In genomic region chr15:41967506-41968206, GRCh38 we compare ENCODE assay signal across 9 cellular contexts. TPM values are rescaled to one million over a fixed set of nuclear protein-coding genes. Genes with fewer than 3 reads are reported as not detected.
A peak's percentile ranks its signal among the peaks of the same experiment; 100 is the strongest.
DNase-seq lines count a peak whose midpoint lies in the region; ATAC-seq, FAIRE-seq and TF ChIP-seq lines count a peak whose summit lies in the region.
"Had no signal": no experiment of that assay in that cellular context is flagged by ENCODE, and none has a peak within 500 bp of the region (broad histone marks: within the 10 kb centered on the region; RNA-seq: fewer than 3 reads in every experiment).

No MANE protein-coding gene starts in this region.

- peaks cover 41 to 55% (median 54%) of the 10 kb centered on the region in 3 donors for H3K4me1 Mint-ChIP-seq in T-cell
- peaks cover 64% of the 10 kb centered on the region for H3K4me1 Mint-ChIP-seq in stimulated activated memory B cell treated with anti-CD40 and anti-IgM and Interleukin-4, amounts not matched to agents 10 μg/mL and 1 μg/mL and 100 μg/mL, for 72 hours

- intact Hi-C loops in head of caudate nucleus (cut with DNase I), result no loop called here
- intact Hi-C loops in kidney (cut with DNase I), result no loop called here

- CTCF ChIA-PET in T-cell (lab: Charles Lee), result no interaction called here

- no peaks in the 10 kb centered on the region for H3K9me3 Mint-ChIP-seq in T-cell
- H3K9me3 Mint-ChIP-seq in stimulated activated memory B cell treated with anti-CD40 and anti-IgM and Interleukin-4, amounts not matched to agents 10 μg/mL and 1 μg/mL and 100 μg/mL, for 72 hours, result no peaks in the 10 kb centered on the region
- H3K9me3 Mint-ChIP-seq: stimulated activated naive CD8-positive, alpha-beta T cell treated with anti-CD3 and anti-CD28 coated beads, Interleukin-15, Interleukin-2, amounts not matched to agents 100 ng/mL and 50 ng/mL, for 24 hours had no signal

- peak overlapping the region; percentile 62 to 79 for H3K27ac Mint-ChIP-seq in T-cell
- H3K27ac Mint-ChIP-seq in stimulated activated memory B cell treated with anti-CD40 and anti-IgM and Interleukin-4, amounts not matched to agents 10 μg/mL and 1 μg/mL and 100 μg/mL, for 72 hours, result peak overlapping the region; percentile 82

- peaks cover 5% of the 10 kb centered on the region for H3K36me3 Mint-ChIP-seq in T-cell
- peaks cover 28% of the 10 kb centered on the region for H3K36me3 Mint-ChIP-seq in stimulated activated memory B cell treated with anti-CD40 and anti-IgM and Interleukin-4, amounts not matched to agents 10 μg/mL and 1 μg/mL and 100 μg/mL, for 72 hours

- peak; percentile 75 for DNase-seq in GM20000 (ENCODE audit: low spot score)
- DNase-seq in T-cell, result peak in 2 of 34 experiments; percentile 23 to 35
- DNase-seq in head of caudate nucleus, result peak in 22 of 42 donors; percentile 11 to 58 (median 32)
- DNase-seq in kidney, result no peak
- DNase-seq in NCI-H526 (lab: John Stamatoyannopoulos, UW), result no peak

- no peak for ATAC-seq in T-cell (replicated peaks in 1 of 4)
- peak; percentile 19 for ATAC-seq in stimulated activated memory B cell treated with anti-CD40 and anti-IgM and Interleukin-4, amounts not matched to agents 10 μg/mL and 1 μg/mL and 100 μg/mL, for 72 hours
- no peak for ATAC-seq in HG03460 (IDR thresholded peaks at IDR 0.05; ENCODE audit: unreplicated experiment)

- TF ChIP-seq CTCF in GM20000 (IDR thresholded peaks at IDR 0.05; ENCODE audit: extremely low read depth, missing control alignments), result no peak
- no peak for TF ChIP-seq CTCF in kidney (IDR thresholded peaks at IDR 0.05; ENCODE audit: borderline replicate concordance, extremely low read depth, insufficient read depth)

- no peaks in the 10 kb centered on the region for H3K36me3 ChIP-seq in kidney (ENCODE audit: control insufficient read depth in 1 of 2, insufficient read depth in 2 of 2, low read length in 2 of 2)

- POLR2A ChIA-PET in T-cell (lab: Charles Lee), result interaction anchor here in 1 of 2 donors (1.1 kb wide), 1 partner anchor 33 kb away, joined by 8 read pairs; no protein-coding TSS in a partner anchor

- no peak for FAIRE-seq in kidney (lab: Jason Lieb, UNC)

- H3K9ac ChIP-seq in kidney (ENCODE audit: low read length in 2 of 2), result peak overlapping the region in 1 of 2 donors; percentile 44
- H3K9ac ChIP-seq: KMS-11 had no signal

- H3K27me3 Mint-ChIP-seq in T-cell, result no peaks in the 10 kb centered on the region
- H3K27me3 Mint-ChIP-seq in stimulated activated memory B cell treated with anti-CD40 and anti-IgM and Interleukin-4, amounts not matched to agents 10 μg/mL and 1 μg/mL and 100 μg/mL, for 72 hours, result no peaks in the 10 kb centered on the region
- H3K27me3 Mint-ChIP-seq: stimulated activated naive CD8-positive, alpha-beta T cell treated with anti-CD3 and anti-CD28 coated beads, Interleukin-15, Interleukin-2, amounts not matched to agents 100 ng/mL and 50 ng/mL, for 24 hours had no signal

- H3K4me3 ChIP-seq in kidney (ENCODE audit: low read length in 2 of 2), result no peak overlapping the region

- peak overlapping the region in 2 of 3 donors; percentile 8 to 14 for H3K4me3 Mint-ChIP-seq in T-cell
- H3K4me3 Mint-ChIP-seq in stimulated activated memory B cell treated with anti-CD40 and anti-IgM and Interleukin-4, amounts not matched to agents 10 μg/mL and 1 μg/mL and 100 μg/mL, for 72 hours, result peak overlapping the region; percentile 33
- H3K4me3 Mint-ChIP-seq: stimulated activated naive CD8-positive, alpha-beta T cell treated with anti-CD3 and anti-CD28 coated beads, Interleukin-15, Interleukin-2, amounts not matched to agents 100 ng/mL and 50 ng/mL, for 24 hours had no signal

- H3K27ac ChIP-seq in kidney (ENCODE audit: low read depth in 2 of 2, low read length in 2 of 2), result peak overlapping the region in 1 of 2 donors; percentile 71
- H3K27ac ChIP-seq: KMS-11 had no signal

- no peaks in the 10 kb centered on the region for H3K9me3 ChIP-seq in kidney (ENCODE audit: control insufficient read depth in 1 of 2, low read length in 2 of 2)

- peaks cover 0 to 22% of the 10 kb centered on the region in 2 donors for H3K4me1 ChIP-seq in kidney (ENCODE audit: control insufficient read depth in 1 of 2, insufficient read depth in 1 of 2, low read depth in 1 of 2, low read length in 2 of 2)

RNA-seq across cellular contexts. Expression of gene EHD4, which starts 4.7 kb away (rescaled TPM):
- total RNA-seq in T-cell, result 10 to 100 TPM; 11.7 to 46.8 (median 16.8) TPM
- 38.5 TPM for total RNA-seq in kidney
- 15.7 TPM for polyA plus RNA-seq in kidney (ENCODE audit: insufficient read depth, low read depth, low replicate concordance)

RNA-seq across cellular contexts. Expression of gene PLA2G4E, which starts 53.2 kb away (rescaled TPM):
- not detected for total RNA-seq in T-cell
- total RNA-seq in kidney, result not detected
- polyA plus RNA-seq in kidney (ENCODE audit: insufficient read depth, low read depth, low replicate concordance), result not detected

Comparison
In these comparisons a context has a peak if more than half of its experiments do, and no peak if none do; other contexts are left out.
1. DNase-seq: peak in GM20000 (single experiment) and head of caudate nucleus (22 of 42); none in kidney (single experiment) and NCI-H526 (0 of 2).